ENCODE assay signal across 9 cellular contexts in the genomic region with DNA sequence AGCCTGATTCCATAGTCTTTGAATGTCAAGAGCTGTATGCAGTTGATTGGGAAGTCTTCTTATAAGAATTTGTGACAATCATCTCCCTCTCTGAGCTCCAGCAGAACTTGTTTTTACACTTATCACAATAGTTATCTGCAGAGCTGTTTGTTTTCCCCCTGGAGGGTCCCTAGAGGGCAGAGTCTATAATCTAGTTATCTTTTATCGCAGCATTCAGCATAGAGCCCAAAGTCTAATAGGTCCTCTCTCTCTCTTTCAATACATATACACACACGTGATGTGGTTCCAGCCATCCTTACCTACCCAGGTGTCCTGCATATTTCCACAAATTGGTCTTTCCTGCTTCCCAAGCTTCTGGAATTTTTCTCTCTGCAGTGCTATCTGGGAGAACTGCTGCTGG.
"Had no signal": no experiment of that assay in that cellular context is flagged by ENCODE, and none has a peak within 500 bp of the region (broad histone marks: within the 10 kb centered on the region; RNA-seq: fewer than 3 reads in every experiment).

No MANE protein-coding gene starts in this region.

- H3K4me3 ChIP-seq: GM23248, HAP-1, K562 had no signal

- H3K27ac Mint-ChIP-seq: HFFc6 had no signal

- H3K9ac ChIP-seq: GM23248 had no signal

- ATAC-seq: HCT116, K562 had no signal

- H3K4me3 Mint-ChIP-seq: HFFc6 had no signal

- DNase-seq: GM23248, GOT3, H7, HFFc6, IMR-90 had no signal

- H3K4me1 ChIP-seq: HAP-1 had no signal

- H2AFZ ChIP-seq: GM23248 had no signal

- H3K36me3 ChIP-seq: HAP-1 had no signal

- H3K9me3 ChIP-seq: HAP-1 had no signal

- H3K27ac ChIP-seq: GM23248, HL-60 had no signal
